In the genomic region with DNA sequence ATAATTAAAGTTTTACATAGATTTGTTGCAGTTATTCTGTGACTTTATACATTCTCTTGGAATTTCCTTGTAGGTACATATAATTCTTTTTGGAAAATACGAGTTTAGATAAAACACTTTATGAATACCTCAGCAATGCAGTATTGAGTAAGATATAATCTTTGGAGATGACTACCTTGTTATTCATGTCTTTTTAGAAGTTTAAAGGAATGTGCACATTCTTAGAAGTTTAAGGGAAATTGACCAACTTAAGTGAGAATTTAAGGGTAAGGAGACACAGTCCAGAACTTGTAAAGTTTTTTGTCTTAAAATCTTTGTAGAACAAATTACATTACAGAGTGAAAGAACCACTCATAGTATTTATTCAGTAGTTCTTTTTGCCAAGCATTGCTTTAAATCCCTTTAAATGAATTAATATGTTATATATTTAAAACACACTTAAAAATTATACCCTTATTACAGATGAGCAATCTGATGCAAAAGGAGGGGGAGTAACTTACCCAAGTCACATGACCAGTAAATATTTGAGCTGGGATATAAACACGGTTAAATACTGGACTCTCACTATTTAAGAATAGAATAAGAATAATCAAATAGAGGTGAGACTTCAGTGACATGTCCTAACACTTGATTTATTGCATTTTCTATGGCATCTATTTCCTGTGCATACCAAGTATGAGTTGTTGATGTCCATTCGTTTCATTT, we compare ENCODE assay signal across 24 cellular contexts.
A peak's percentile ranks its signal among the peaks of the same experiment; 100 is the strongest.
DNase-seq lines count a peak whose midpoint lies in the region; TF ChIP-seq lines count a peak whose summit lies in the region.
"Had no signal": no experiment of that assay in that cellular context is flagged by ENCODE, and none has a peak within 500 bp of the region (broad histone marks: within the 10 kb centered on the region; RNA-seq: fewer than 3 reads in every experiment).

No MANE protein-coding gene starts in this region.

- H3K9me3 ChIP-seq in osteoblast (ENCODE audit: low read depth, low read length), result no peaks in the 10 kb centered on the region
- no peaks in the 10 kb centered on the region for H3K9me3 ChIP-seq in MG63
- H3K9me3 ChIP-seq: HAP-1, prostate gland, thyroid gland had no signal

- TF ChIP-seq CTCF in choroid plexus epithelial cell (conservative IDR thresholded peaks at IDR 0.05; ENCODE audit: low read depth, low read length), result no peak
- TF ChIP-seq CTCF in osteoblast (IDR thresholded peaks at IDR 0.05; ENCODE audit: extremely low read depth, low read depth, low read length), result no peak

- no peak overlapping the region for H2AFZ ChIP-seq in osteoblast (ENCODE audit: low read length)

- peak overlapping the region; percentile 24 for H3K4me2 ChIP-seq in osteoblast (ENCODE audit: insufficient read depth, low read length)

- H3K4me3 ChIP-seq in choroid plexus epithelial cell (ENCODE audit: low read depth, low read length), result no peak overlapping the region
- no peak overlapping the region for H3K4me3 ChIP-seq in osteoblast (ENCODE audit: insufficient read depth, low read length)
- no peak overlapping the region for H3K4me3 ChIP-seq in MG63
- H3K4me3 ChIP-seq: HAP-1, prostate gland, thyroid gland had no signal

- H3K4me1 ChIP-seq in osteoblast (ENCODE audit: insufficient read depth, low read length), result peaks cover 16% of the 10 kb centered on the region
- H3K4me1 ChIP-seq: prostate gland, thyroid gland had no signal

- H3K79me2 ChIP-seq in osteoblast (ENCODE audit: insufficient read depth, low read length), result no peaks in the 10 kb centered on the region

- peak overlapping the region; percentile 81 for H3K27ac ChIP-seq in osteoblast (ENCODE audit: low read depth, low read length)
- H3K27ac ChIP-seq: prostate gland, thyroid gland had no signal

- H3K27me3 ChIP-seq in osteoblast (ENCODE audit: insufficient read depth, low read length), result no peaks in the 10 kb centered on the region
- no peaks in the 10 kb centered on the region for H3K27me3 ChIP-seq in MG63
- H3K27me3 ChIP-seq: thyroid gland had no signal

- H3K36me3 ChIP-seq in osteoblast (ENCODE audit: insufficient read depth, low read length) (no peaks in the 10 kb centered on the region), MG63 (no peaks in the 10 kb centered on the region)
- H3K36me3 ChIP-seq: HAP-1, prostate gland, thyroid gland had no signal

- H4K20me1 ChIP-seq in osteoblast (ENCODE audit: insufficient read depth, low read length), result no peaks in the 10 kb centered on the region

- DNase-seq in EL, result peak; percentile 43
- DNase-seq in LHCN-M2 (ENCODE audit: low read depth), result peak; percentile 78
- peak; percentile 70 for DNase-seq in choroid plexus epithelial cell (ENCODE audit: low read depth)
- no peak for DNase-seq in osteoblast (ENCODE audit: insufficient read length, low spot score, missing footprints)
- DNase-seq in DMS53 (lab: John Stamatoyannopoulos, UW), result no peak
- no peak for DNase-seq in NCI-H1694 treated with DMSO at 0.1 percent for 48 hours (lab: John Stamatoyannopoulos, UW)
- no peak for DNase-seq in MG63
- DNase-seq in HT-29 (ENCODE audit: low spot score), result no peak
- DNase-seq: activated CD4-positive, alpha-beta memory T cell treated with anti-CD3 and anti-CD28 coated beads, Interleukin-2, amount 10 ng/mL, durations not matched to agents 7 days and 5 days; activated CD4-positive, CD25-positive, alpha-beta regulatory T cell; activated effector memory CD4-positive, alpha-beta T cell treated with anti-CD3 and anti-CD28 coated beads, Interleukin-2, amount 50 U/mL, for 16 hours; COR-L47; glutamatergic neuron; KBM-7; MV-4-11; NCI-H187; NCI-H2227 treated with DMSO at 0.1 percent for 48 hours; NCI-H774; small intestine; stimulated activated naive CD4-positive, alpha-beta T cell treated with Interleukin-2 at 50 U/mL for 16 hours; T-helper 9 cell; thyroid gland had no signal

Comparison
In these comparisons a context has a peak if more than half of its experiments do, and no peak if none do; other contexts are left out.
1. DNase-seq: peak in EL (single experiment), LHCN-M2 (single experiment) and choroid plexus epithelial cell (single experiment); none in osteoblast (single experiment), DMS53 (single experiment), NCI-H1694 treated with DMSO at 0.1 percent for 48 hours (single experiment), MG63 (single experiment) and HT-29 (single experiment).